9 cellular contexts compared by ENCODE assay signal in genomic region chr5:154757647-154758406, GRCh38. TPM values are rescaled to one million over a fixed set of nuclear protein-coding genes. Genes with fewer than 3 reads are reported as not detected.
DNase-seq lines count a peak whose midpoint lies in the region; ATAC-seq, FAIRE-seq and TF ChIP-seq lines count a peak whose summit lies in the region.
"Had no signal": no experiment of that assay in that cellular context is flagged by ENCODE, and none has a peak within 500 bp of the region (broad histone marks: within the 10 kb centered on the region; RNA-seq: fewer than 3 reads in every experiment).

No MANE protein-coding gene starts in this region.

- intact Hi-C loops in HCT116 (cut with micrococcal nuclease) = no loop called here
- intact Hi-C loops in PC-3 (cut with micrococcal nuclease) = loop anchor here (5.0 to 10.0 kb wide), 3 partner anchors 54 to 187 kb away; partner anchors contain the start of gene MRPL22
- intact Hi-C loops in ascending aorta (cut with DNase I) = loop anchor here (5.0 to 10.0 kb wide), 3 partner anchors 184 to 311 kb away; partner anchors contain the start of genes HAND1, MRPL22 and SAP30L

- no peak for TF ChIP-seq POLR2A in HCT116 (IDR thresholded peaks at IDR 0.05; ENCODE audit: borderline replicate concordance, extremely low read depth, insufficient read depth, insufficient read length)

- H3F3A ChIP-seq in PC-3 (ENCODE audit: low read length, unreplicated experiment) = no peaks in the 10 kb centered on the region

- RAD21 ChIA-PET in HCT116 (lab: Charles Lee; ENCODE audit: low non-redundant PET in 1 of 2, low total read pairs in 2 of 2, uncharacterized antibody in 2 of 2, unreplicated experiment in 2 of 2) = no interaction called here

- ATAC-seq in HCT116 (no peak), PC-3 (0 out of 2 replicates have a peak, but pooled peaks have one; percentile 2), HG03097 (IDR thresholded peaks at IDR 0.05; ENCODE audit: low FRiP score, unreplicated experiment) (no peak), omental fat pad (ENCODE audit: low FRiP score) (no peak)

- no peak for DNase-seq in HCT116 (ENCODE audit: low read depth, low spot score)
- DNase-seq in PC-3 = peak; percentile 73
- no peak for DNase-seq in ascending aorta (ENCODE audit: low spot score in 2 of 2)
- peak; percentile 34 for DNase-seq in left kidney (ENCODE audit: low read depth, low spot score)
- peak; percentile 12 to 45 for DNase-seq in stimulated activated CD8-positive, alpha-beta memory T cell treated with anti-CD3 and anti-CD28 coated beads, Interleukin-15, amount 100 ng/mL, for 4 hours (ENCODE audit: low read depth in 2 of 2)
- no peak for DNase-seq in omental fat pad (ENCODE audit: low spot score)
- no peak for DNase-seq in frontal cortex (ENCODE audit: low spot score in 2 of 2)

- H3K9ac ChIP-seq in HCT116 (ENCODE audit: low read length) = peak overlapping the region; percentile 94
- H3K9ac ChIP-seq in PC-3 (ENCODE audit: low read length) = peak overlapping the region; percentile 99

- no peaks in the 10 kb centered on the region for H3K9me3 ChIP-seq in HCT116 (ENCODE audit: control insufficient read depth in 1 of 2, insufficient read depth in 1 of 2, low read depth in 1 of 2, low read length in 2 of 2)
- H3K9me3 ChIP-seq in PC-3 (ENCODE audit: low read length) = no peaks in the 10 kb centered on the region
- no peaks in the 10 kb centered on the region for H3K9me3 ChIP-seq in ascending aorta

- H3K9me2 ChIP-seq in HCT116 (ENCODE audit: insufficient read depth) = no peaks in the 10 kb centered on the region
- no peaks in the 10 kb centered on the region for H3K9me2 ChIP-seq in PC-3 (replicated peaks; ENCODE audit: low read length)

- CTCF ChIA-PET in HCT116 (lab: Charles Lee) = no interaction called here
- CTCF ChIA-PET in PC-3 (lab: Charles Lee) = no interaction called here

- TF ChIP-seq CTCF in HCT116 (IDR thresholded peaks at IDR 0.05 in 2 of 3, conservative IDR thresholded peaks at IDR 0.05 in 1 of 3; ENCODE audit: borderline replicate concordance in 1 of 3, insufficient read depth in 1 of 3, low read depth in 2 of 3, low read length in 2 of 3) (no peak), PC-3 (conservative IDR thresholded peaks at IDR 0.05; ENCODE audit: low read depth, low read length) (no peak), ascending aorta (IDR thresholded peaks at IDR 0.05) (no peak), omental fat pad (IDR thresholded peaks at IDR 0.05) (no peak)

- H2AFZ ChIP-seq in HCT116 (ENCODE audit: low read depth, low read length, poor library complexity, severe bottlenecking) = no peak overlapping the region
- H2AFZ ChIP-seq in PC-3 (ENCODE audit: low read length) = no peak overlapping the region

- peak overlapping the region; percentile 95 for H3K4me2 ChIP-seq in HCT116 (ENCODE audit: low read length)
- H3K4me2 ChIP-seq in PC-3 (ENCODE audit: low read length) = peak overlapping the region; percentile 95

- H3K4me3 ChIP-seq in HCT116 (replicated peaks in 1 of 2; ENCODE audit: low read depth in 1 of 2, low read length in 2 of 2) (peak overlapping the region; percentile 90 to 92), PC-3 (ENCODE audit: low read length) (peak overlapping the region; percentile 96), ascending aorta (peak overlapping the region; percentile 78 to 90)

- BruUV-seq in HCT116 (replicated peaks; lab: Mats Ljungman, UMichigan) (no TSS peak), PC-3 (replicated peaks; lab: Mats Ljungman, UMichigan) (no TSS peak)

- H3K27me3 ChIP-seq in HCT116 (ENCODE audit: insufficient read depth, low read length) (no peaks in the 10 kb centered on the region), PC-3 (ENCODE audit: low read length) (no peaks in the 10 kb centered on the region), ascending aorta (no peaks in the 10 kb centered on the region)

- POLR2A ChIA-PET in HCT116 (lab: Charles Lee) (no interaction called here), PC-3 (lab: Charles Lee; ENCODE audit: unreplicated experiment) (interaction anchor here (0.6 kb wide), 1 partner anchor 1401 kb away, joined by 3 read pairs; no protein-coding TSS in a partner anchor)

- H3K36me3 ChIP-seq in HCT116 (ENCODE audit: control insufficient read depth in 1 of 2, insufficient read depth in 2 of 2, low read length in 2 of 2) (peaks cover 0 to 4% of the 10 kb centered on the region in 2 experiments; a peak in 1 of 4 replicates), PC-3 (ENCODE audit: low read depth, low read length) (no peaks in the 10 kb centered on the region), ascending aorta (no peaks in the 10 kb centered on the region)

- H3K27ac ChIP-seq in HCT116 (ENCODE audit: low read depth, low read length) (no peak overlapping the region; the same call in 1 of the 2 replicates), PC-3 (ENCODE audit: low read length) (peak overlapping the region; percentile 79), ascending aorta (peak overlapping the region; percentile 14 to 88)

- H3K4me1 ChIP-seq in HCT116 (ENCODE audit: control insufficient read depth in 1 of 2, insufficient read depth in 2 of 2, low read length in 2 of 2) = peaks cover 33 to 67% of the 10 kb centered on the region in 2 experiments
- H3K4me1 ChIP-seq in PC-3 (ENCODE audit: insufficient read depth, low read length) = peaks cover 36% of the 10 kb centered on the region
- peaks cover 10 to 43% of the 10 kb centered on the region in 2 donors for H3K4me1 ChIP-seq in ascending aorta

- H3K79me2 ChIP-seq in HCT116 (ENCODE audit: insufficient read depth, low read length) = peaks cover 84% of the 10 kb centered on the region
- peaks cover 90% of the 10 kb centered on the region for H3K79me2 ChIP-seq in PC-3 (ENCODE audit: low read length)

- no peak for TF ChIP-seq RAD21 in HCT116 (IDR thresholded peaks at IDR 0.05; ENCODE audit: low read depth)

- FAIRE-seq in frontal cortex (lab: Jason Lieb, UNC) = no peak
- FAIRE-seq: colon had no signal

- H4K20me1 ChIP-seq in HCT116 (ENCODE audit: insufficient read depth) = peaks cover 42% of the 10 kb centered on the region; the same call in 1 of the 2 replicates
- peaks cover 52% of the 10 kb centered on the region for H4K20me1 ChIP-seq in PC-3 (ENCODE audit: low read length)

TF ChIP-seq in HCT116, 20 proteins besides CTCF, POLR2A, EP300 and RAD21:
- TF ChIP-seq ZFX (IDR thresholded peaks at IDR 0.05) = no peak
- TF ChIP-seq SP1 (IDR thresholded peaks at IDR 0.05; ENCODE audit: low read depth) = no peak
- TF ChIP-seq EGR1 (IDR thresholded peaks at IDR 0.05; ENCODE audit: low read depth) = no peak
- no peak for TF ChIP-seq TCF7L2 (IDR thresholded peaks at IDR 0.05; ENCODE audit: borderline replicate concordance, extremely low read depth, insufficient read depth, insufficient read length)
- no peak for TF ChIP-seq REST (IDR thresholded peaks at IDR 0.05; ENCODE audit: low read depth)
- TF ChIP-seq CEBPB (IDR thresholded peaks at IDR 0.05; ENCODE audit: low read depth) = no peak
- TF ChIP-seq MAX (IDR thresholded peaks at IDR 0.05) = no peak
- no peak for TF ChIP-seq ELF1 (IDR thresholded peaks at IDR 0.05; ENCODE audit: borderline replicate concordance, low read depth)
- TF ChIP-seq JUND (IDR thresholded peaks at IDR 0.05) = no peak
- TF ChIP-seq ATF3 (IDR thresholded peaks at IDR 0.05) = no peak

RNA-seq across cellular contexts. Expression of gene LARP1, which starts 2.6 kb away (rescaled TPM):
- total RNA-seq in HCT116 (2021; ENCODE audit: unreplicated experiment) (201 TPM), PC-3 (2014; rRNA removed) (63.9 and 123 TPM in 2 replicates), ascending aorta (105 TPM), omental fat pad (100 to 1,000 TPM in 2 of 4 donors, 10 to 100 TPM in 2; 80.5 to 155 (median 106) TPM), frontal cortex (30.6 TPM)
- 71.0 and 79.3 TPM in 2 replicates for polyA plus RNA-seq in HCT116 (2012)

Comparison
In these comparisons a context has a peak if more than half of its experiments do, and no peak if none do; other contexts are left out.
1. DNase-seq: peak in PC-3 (single experiment), left kidney (single experiment) and stimulated activated CD8-positive, alpha-beta memory T cell treated with anti-CD3 and anti-CD28 coated beads, Interleukin-15, amount 100 ng/mL, for 4 hours (2 of 2); none in HCT116 (single experiment), ascending aorta (0 of 2), omental fat pad (single experiment) and frontal cortex (0 of 2).
2. Peak in every context shown above with its lines, with median percentiles within 50 percentile points of each other: H3K4me3 ChIP-seq.